In genomic region chr13:24727731-24728601, GRCh38 we compare ENCODE assay signal across 9 cellular contexts. TPM values are rescaled to one million over a fixed set of nuclear protein-coding genes. Genes with fewer than 3 reads are reported as not detected.
DNase-seq lines count a peak whose midpoint lies in the region; ATAC-seq and TF ChIP-seq lines count a peak whose summit lies in the region.
"Had no signal": no experiment of that assay in that cellular context is flagged by ENCODE, and none has a peak within 500 bp of the region (broad histone marks: within the 10 kb centered on the region; RNA-seq: fewer than 3 reads in every experiment).

No MANE protein-coding gene starts in this region.

- no peak overlapping the region for H2BK5ac ChIP-seq in mesenchymal stem cell (ENCODE audit: low read depth, low read length, poor library complexity, severe bottlenecking)

- no peak overlapping the region for H3K4ac ChIP-seq in mesenchymal stem cell (ENCODE audit: low read depth in 1 of 2, low read length in 2 of 2)

- no peak overlapping the region for H2BK15ac ChIP-seq in mesenchymal stem cell (ENCODE audit: low read depth, poor library complexity, severe bottlenecking)

- no peaks in the 10 kb centered on the region for H3K4me1 ChIP-seq in mesenchymal stem cell (ENCODE audit: control insufficient read depth, insufficient read depth, low read depth, low read length)

- H3K23ac ChIP-seq in mesenchymal stem cell (ENCODE audit: low read length in 2 of 2) = no peak overlapping the region

- no peak overlapping the region for H2BK120ac ChIP-seq in mesenchymal stem cell (ENCODE audit: low read depth, low read length)

- no peak overlapping the region for H3K9ac ChIP-seq in mesenchymal stem cell (ENCODE audit: low read length)

- peaks cover 2% of the 10 kb centered on the region for H3K4me1 Mint-ChIP-seq in CD14-positive monocyte

- ATAC-seq in GM19035 (IDR thresholded peaks at IDR 0.05; ENCODE audit: unreplicated experiment) (peak; percentile 69), HG03432 (IDR thresholded peaks at IDR 0.05; ENCODE audit: unreplicated experiment) (peak; percentile 79)

- H3K4me2 ChIP-seq in mesenchymal stem cell (ENCODE audit: low read length, poor library complexity, severe bottlenecking) = no peak overlapping the region

- H3K27me3 Mint-ChIP-seq in CD14-positive monocyte (ENCODE audit: low read depth in 3 of 3) = peaks cover 0 to 2% (median 2%) of the 10 kb centered on the region in 3 donors

- TF ChIP-seq CTCF in CD14-positive monocyte (IDR thresholded peaks at IDR 0.05) = peak; percentile 31

- no peaks in the 10 kb centered on the region for H3K9me3 ChIP-seq in mesenchymal stem cell (ENCODE audit: control insufficient read depth, low read length)

- H3K4me3 Mint-ChIP-seq in CD14-positive monocyte = no peak overlapping the region
- H3K4me3 Mint-ChIP-seq: T-helper 1 cell treated with Interleukin-12 subunit alpha and Interleukin-12 subunit beta and Interleukin-4 antibody, amounts not matched to agents 30 μg/mL and 1 μg/mL, for 36 hours had no signal

- WGBS in mesenchymal stem cell = 59% methylated on average over 18 of the region's 24 CpGs

- intact Hi-C loops in CD14-positive monocyte (cut with micrococcal nuclease) = no loop called here

- no peaks in the 10 kb centered on the region for H3K36me3 Mint-ChIP-seq in CD14-positive monocyte

- no peak overlapping the region for H4K8ac ChIP-seq in mesenchymal stem cell (ENCODE audit: low read length)

- H4K91ac ChIP-seq in mesenchymal stem cell (ENCODE audit: low read length) = no peak overlapping the region

- no peaks in the 10 kb centered on the region for H3K79me1 ChIP-seq in mesenchymal stem cell (replicated peaks; ENCODE audit: low read length, poor library complexity, severe bottlenecking)

- no peaks in the 10 kb centered on the region for H3K36me3 ChIP-seq in mesenchymal stem cell (ENCODE audit: control insufficient read depth in 1 of 2, insufficient read depth in 2 of 2, low read depth in 1 of 2, low read length in 2 of 2)

- H3K27ac Mint-ChIP-seq in CD14-positive monocyte = no peak overlapping the region
- H3K27ac Mint-ChIP-seq: T-helper 1 cell treated with Interleukin-12 subunit alpha and Interleukin-12 subunit beta and Interleukin-4 antibody, amounts not matched to agents 30 μg/mL and 1 μg/mL, for 36 hours had no signal

- H2BK12ac ChIP-seq in mesenchymal stem cell (ENCODE audit: low read length in 2 of 2) = no peak overlapping the region

- peaks cover 6 to 15% (median 9%) of the 10 kb centered on the region in 7 donors for H3K9me3 Mint-ChIP-seq in CD14-positive monocyte
- H3K9me3 Mint-ChIP-seq: T-helper 1 cell treated with Interleukin-12 subunit alpha and Interleukin-12 subunit beta and Interleukin-4 antibody, amounts not matched to agents 30 μg/mL and 1 μg/mL, for 36 hours had no signal

- DNase-seq in CD14-positive monocyte (ENCODE audit: low spot score) (no peak), NCI-H526 treated with DMSO at 0.1 percent for 48 hours (lab: John Stamatoyannopoulos, UW) (peak; percentile 82), ecto neural progenitor cell (ENCODE audit: low spot score) (peak; percentile 68), mesenchymal stem cell (peak; percentile 84)
- peak; percentile 58 to 61 for DNase-seq in activated CD4-positive, alpha-beta T cell treated with anti-CD3 and anti-CD28 coated beads, Interleukin-2, amount 50 U/mL, for 4 hours
- peak; percentile 41 for DNase-seq in stimulated activated CD8-positive, alpha-beta memory T cell treated with anti-CD3 and anti-CD28 coated beads, Interleukin-4, amount 100 ng/mL, for 24 hours (ENCODE audit: low read depth)

- H2AFZ ChIP-seq in mesenchymal stem cell (ENCODE audit: low read depth, low read length) = no peak overlapping the region

- H2AK5ac ChIP-seq in mesenchymal stem cell (ENCODE audit: low read length, severe bottlenecking) = no peak overlapping the region

- no peak overlapping the region for H3K27ac ChIP-seq in mesenchymal stem cell (ENCODE audit: low read length, poor library complexity, severe bottlenecking)

- no peak overlapping the region for H3K18ac ChIP-seq in mesenchymal stem cell (ENCODE audit: low read depth in 1 of 2, low read length in 2 of 2)

- no peak overlapping the region for H3K14ac ChIP-seq in mesenchymal stem cell (ENCODE audit: low read length in 2 of 2)

- peaks cover 12 to 35% of the 10 kb centered on the region in 2 experiments for H3K27me3 ChIP-seq in mesenchymal stem cell (ENCODE audit: control insufficient read depth in 1 of 2, insufficient read depth in 1 of 2, low read length in 2 of 2)

- no peak overlapping the region for H3K4me3 ChIP-seq in mesenchymal stem cell (ENCODE audit: insufficient read depth in 1 of 2, low read depth in 1 of 2, low read length in 2 of 2)

RNA-seq across cellular contexts. Expression of gene RNF17, which starts 36.0 kb away (rescaled TPM):
- not detected for polyA plus RNA-seq in CD14-positive monocyte
- polyA plus RNA-seq in mesenchymal stem cell (2013, experiment 1 of 2) = not detected
- not detected for polyA plus RNA-seq in mesenchymal stem cell (2013, experiment 2 of 2)

RNA-seq across cellular contexts. Expression of gene ATP12A, which starts 47.8 kb away (rescaled TPM):
- not detected for polyA plus RNA-seq in CD14-positive monocyte
- polyA plus RNA-seq in mesenchymal stem cell (2013, experiment 1 of 2) = not detected
- not detected for polyA plus RNA-seq in mesenchymal stem cell (2013, experiment 2 of 2)
